ENCODE assay signal across 15 cellular contexts in genomic region chr2:3292416-3292815, GRCh38.
"Had no signal": no experiment of that assay in that cellular context is flagged by ENCODE, and none has a peak within 500 bp of the region (broad histone marks: within the 10 kb centered on the region; RNA-seq: fewer than 3 reads in every experiment).

No MANE protein-coding gene starts in this region.

- H3K4me3 Mint-ChIP-seq: activated naive CD8-positive, alpha-beta T cell had no signal

- ATAC-seq: foreskin keratinocyte, mucosa of descending colon, psoas muscle had no signal

- H3K27me3 Mint-ChIP-seq: activated naive CD8-positive, alpha-beta T cell had no signal

- DNase-seq: activated CD4-positive, alpha-beta T cell treated with anti-CD3 and anti-CD28 coated beads for 1 hour; activated naive CD4-positive, alpha-beta T cell; activated T-cell treated with anti-CD3 and anti-CD28 coated beads, Interleukin-2, amount 50 U/mL, for 1 hour; central memory CD4-positive, alpha-beta T cell; effector memory CD4-positive, alpha-beta T cell; foreskin keratinocyte; mesenchymal stem cell; mucosa of descending colon; psoas muscle; stimulated activated CD4-positive, alpha-beta T cell treated with anti-CD3 and anti-CD28 coated beads, Interleukin-4, amount 100 ng/mL, for 24 hours; testis; trophoblast cell; uterus; WERI-Rb-1 had no signal

- H3K27ac Mint-ChIP-seq: activated naive CD8-positive, alpha-beta T cell had no signal
